ENCODE assay signal across 9 cellular contexts in the genomic region with DNA sequence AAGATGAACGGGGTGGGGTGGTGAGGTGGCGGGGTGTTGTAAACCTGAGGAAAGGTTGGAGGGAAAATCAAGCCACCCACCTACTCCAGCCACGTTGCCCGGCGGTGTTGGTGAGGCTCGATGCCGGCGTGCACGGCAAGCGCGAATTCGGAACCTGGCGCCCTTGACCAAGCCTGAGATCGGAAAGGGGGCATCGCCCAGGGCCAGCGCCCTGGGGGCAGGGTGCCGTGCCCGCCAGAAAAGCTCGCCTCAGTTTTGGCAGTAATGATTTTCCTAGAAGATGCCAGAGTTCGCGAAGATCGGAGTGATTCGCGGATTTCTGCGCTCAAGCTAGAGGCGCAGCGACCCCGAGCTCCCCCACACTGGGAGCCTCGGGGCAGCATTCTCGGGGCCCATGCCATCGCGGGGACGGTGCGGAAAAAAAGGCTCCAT. TPM values are rescaled to one million over a fixed set of nuclear protein-coding genes. Genes with fewer than 3 reads are reported as not detected.
DNase-seq lines count a peak whose midpoint lies in the region; ATAC-seq, FAIRE-seq and TF ChIP-seq lines count a peak whose summit lies in the region.
"Had no signal": no experiment of that assay in that cellular context is flagged by ENCODE, and none has a peak within 500 bp of the region (broad histone marks: within the 10 kb centered on the region; RNA-seq: fewer than 3 reads in every experiment).

No MANE protein-coding gene starts in this region.

- intact Hi-C loops in heart left ventricle (cut with DNase I) (loop anchor here in 8 of 10 donors (5.0 to 10.0 kb wide), 10 partner anchors 37 to 314 kb away; no protein-coding TSS in a partner anchor), pancreas (cut with DNase I) (loop anchor here in 2 of 3 donors (5.0 to 10.0 kb wide), 2 partner anchors 242 to 244 kb away; no protein-coding TSS in a partner anchor)
- intact Hi-C loops in naive thymus-derived CD4-positive, alpha-beta T cell (cut with micrococcal nuclease): no loop called here

- H3K4me3 Mint-ChIP-seq in T-helper 17 cell: peak overlapping the region; percentile 69
- H3K4me3 Mint-ChIP-seq in naive thymus-derived CD4-positive, alpha-beta T cell: peak overlapping the region in 5 of 10 donors; percentile 3 to 60 (median 18)

- CTCF ChIA-PET in BJ (lab: Yijun Ruan, JAX): interaction anchor here (0.6 to 3.5 kb wide), 7 partner anchors 84 to 244 kb away, joined by 3 to 27 read pairs (median 4); no protein-coding TSS in a partner anchor
- CTCF ChIA-PET in naive thymus-derived CD4-positive, alpha-beta T cell (lab: Charles Lee): no interaction called here

- peaks cover 4 to 51% (median 13%) of the 10 kb centered on the region in 12 donors for H3K4me1 ChIP-seq in heart left ventricle
- H3K4me1 ChIP-seq in pancreas: peaks cover 30 to 51% (median 30%) of the 10 kb centered on the region in 3 donors
- no peaks in the 10 kb centered on the region for H3K4me1 ChIP-seq in naive thymus-derived CD4-positive, alpha-beta T cell (ENCODE audit: control insufficient read depth in 2 of 2, insufficient read depth in 2 of 2, low read length in 2 of 2)

- no peak overlapping the region for H3K27ac Mint-ChIP-seq in T-helper 17 cell
- no peak overlapping the region for H3K27ac Mint-ChIP-seq in naive thymus-derived CD4-positive, alpha-beta T cell

- POLR2A ChIA-PET in BJ (lab: Charles Lee): no interaction called here
- POLR2A ChIA-PET in naive thymus-derived CD4-positive, alpha-beta T cell (lab: Charles Lee): no interaction called here

- H3K27me3 ChIP-seq in BJ (ENCODE audit: control insufficient read depth, insufficient read depth, low read length): no peaks in the 10 kb centered on the region
- peaks cover 0 to 47% (median 0%) of the 10 kb centered on the region in 9 donors for H3K27me3 ChIP-seq in heart left ventricle
- H3K27me3 ChIP-seq in pancreas: no peaks in the 10 kb centered on the region
- peaks cover 0 to 4% of the 10 kb centered on the region in 2 donors for H3K27me3 ChIP-seq in naive thymus-derived CD4-positive, alpha-beta T cell (ENCODE audit: control insufficient read depth in 2 of 2, insufficient read depth in 2 of 2, low read length in 2 of 2)

- peaks cover 81% of the 10 kb centered on the region for H3K27me3 Mint-ChIP-seq in T-helper 17 cell
- H3K27me3 Mint-ChIP-seq in naive thymus-derived CD4-positive, alpha-beta T cell: peaks cover 54 to 78% (median 64%) of the 10 kb centered on the region in 5 donors

- WGBS in heart left ventricle, 4 donors: 1 to 3% (median 1%) methylated on average over 33 to 34 of the region's 34 CpGs
- 0 to 1% methylated on average over 34 of the region's 34 CpGs for WGBS in pancreas, 2 donors

- ATAC-seq in T-helper 17 cell: no peak
- peak in 3 of 4 donors; percentile 0 to 26 (median 15) for ATAC-seq in heart left ventricle
- peak; percentile 19 to 32 (median 24) for ATAC-seq in pancreas
- ATAC-seq in naive thymus-derived CD4-positive, alpha-beta T cell: no peak

- H3K36me3 ChIP-seq in BJ (ENCODE audit: control insufficient read depth, insufficient read depth, low read length) (no peaks in the 10 kb centered on the region), heart left ventricle (no peaks in the 10 kb centered on the region), pancreas (no peaks in the 10 kb centered on the region)
- H3K36me3 ChIP-seq in naive thymus-derived CD4-positive, alpha-beta T cell (ENCODE audit: control insufficient read depth in 2 of 3, insufficient read depth in 3 of 3, low read length in 3 of 3): no peaks in the 10 kb centered on the region

- peaks cover 0 to 2% (median 0%) of the 10 kb centered on the region in 11 donors for H3K9me3 Mint-ChIP-seq in naive thymus-derived CD4-positive, alpha-beta T cell

- TF ChIP-seq POLR2A in heart left ventricle (IDR thresholded peaks at IDR 0.05): no peak

- H3K36me3 Mint-ChIP-seq in T-helper 17 cell (ENCODE audit: low read depth): peaks cover 2% of the 10 kb centered on the region
- H3K36me3 Mint-ChIP-seq in naive thymus-derived CD4-positive, alpha-beta T cell: peaks cover 0 to 3% (median 0%) of the 10 kb centered on the region in 5 donors

- H3K4me3 ChIP-seq in BJ (ENCODE audit: low read depth, low read length): peak overlapping the region; percentile 66
- peak overlapping the region; percentile 65 to 90 (median 76) for H3K4me3 ChIP-seq in heart left ventricle
- peak overlapping the region; percentile 68 to 87 (median 76) for H3K4me3 ChIP-seq in pancreas
- no peak overlapping the region for H3K4me3 ChIP-seq in naive thymus-derived CD4-positive, alpha-beta T cell (ENCODE audit: low read length)

- no peak for DNase-seq in BJ (ENCODE audit: low read depth)
- DNase-seq in T-helper 17 cell: no peak
- DNase-seq in heart left ventricle: peak in 3 of 5 donors; percentile 13 to 61 (median 45)
- DNase-seq in pancreas: peak in 5 of 6 donors; percentile 31 to 68 (median 39)
- DNase-seq in NCI-H748 (lab: John Stamatoyannopoulos, UW; ENCODE audit: unreplicated experiment): no peak
- DNase-seq in naive thymus-derived CD4-positive, alpha-beta T cell: no peak
- DNase-seq in NCI-H524 treated with DMSO at 0.1 percent for 48 hours (lab: John Stamatoyannopoulos, UW): no peak
- no peak for DNase-seq in NCI-H1930 (lab: John Stamatoyannopoulos, UW)
- DNase-seq: GDM1 had no signal

- H3K9me3 ChIP-seq in T-helper 17 cell (ENCODE audit: control insufficient read depth, low read length, poor library complexity, severe bottlenecking) (no peaks in the 10 kb centered on the region), heart left ventricle (no peaks in the 10 kb centered on the region), pancreas (no peaks in the 10 kb centered on the region)
- H3K9me3 ChIP-seq in naive thymus-derived CD4-positive, alpha-beta T cell (ENCODE audit: control insufficient read depth in 2 of 3, low read length in 3 of 3): no peaks in the 10 kb centered on the region

- TF ChIP-seq CTCF in BJ (IDR thresholded peaks at IDR 0.05; ENCODE audit: insufficient read depth, low read depth, low read length) (no peak), heart left ventricle (IDR thresholded peaks at IDR 0.05) (no peak), pancreas (IDR thresholded peaks at IDR 0.05) (no peak)

- peaks cover 7% of the 10 kb centered on the region for H3K4me1 Mint-ChIP-seq in T-helper 17 cell
- peaks cover 0 to 16% (median 10%) of the 10 kb centered on the region in 7 donors for H3K4me1 Mint-ChIP-seq in naive thymus-derived CD4-positive, alpha-beta T cell

- peak overlapping the region; percentile 56 to 93 (median 85) for H3K27ac ChIP-seq in heart left ventricle
- peak overlapping the region; percentile 83 to 92 (median 86) for H3K27ac ChIP-seq in pancreas
- H3K27ac ChIP-seq in naive thymus-derived CD4-positive, alpha-beta T cell (ENCODE audit: low read depth, low read length): no peak overlapping the region

- no peak for FAIRE-seq in pancreas (lab: Jason Lieb, UNC)

RNA-seq across cellular contexts. Expression of gene STXBP6, which starts 0.8 kb away (rescaled TPM):
- polyA plus RNA-seq in BJ (2011; rRNA removed) (12.1 and 16.8 TPM in 2 replicates), heart left ventricle (10 to 100 TPM; 23.7 to 57.3 TPM), pancreas (10 to 100 TPM in 1 of 2 donors, 1 to 10 TPM in 1; 9.9 to 14.1 TPM)
- polyA minus RNA-seq in BJ (2011; rRNA and poly(A)+ RNA removed): 4.0 and 7.5 TPM in 2 replicates
- total RNA-seq in T-helper 17 cell (not detected), heart left ventricle (10 to 100 TPM; 12.5 to 30.9 (median 22.5) TPM), pancreas (10 to 100 TPM; 20.7 to 28.5 (median 25.0) TPM)
- not detected for total RNA-seq in naive thymus-derived CD4-positive, alpha-beta T cell
- not detected for polyA plus RNA-seq in naive thymus-derived CD4-positive, alpha-beta T cell

Comparison
In these comparisons a context has a peak if more than half of its experiments do, and no peak if none do; other contexts are left out.
1. DNase-seq: peak in heart left ventricle (3 of 5) and pancreas (5 of 6); none in BJ (single experiment), T-helper 17 cell (0 of 3), NCI-H748 (single experiment), naive thymus-derived CD4-positive, alpha-beta T cell (0 of 9), NCI-H524 treated with DMSO at 0.1 percent for 48 hours (single experiment) and NCI-H1930 (0 of 2).
2. ATAC-seq: peak in heart left ventricle (3 of 4) and pancreas (4 of 4); none in T-helper 17 cell (single experiment) and naive thymus-derived CD4-positive, alpha-beta T cell (single experiment).
3. RNA of gene STXBP6, which starts 0.8 kb away (total RNA-seq): 20.7 to 28.5 TPM in pancreas and 12.5 to 30.9 TPM in heart left ventricle; not detected in T-helper 17 cell and not detected in naive thymus-derived CD4-positive, alpha-beta T cell; every median in the first group is over 10 times any median in the second.
4. intact Hi-C loops: an anchor here in heart left ventricle (5.0 to 10.0 kb wide) and pancreas (5.0 to 10.0 kb wide); none called in naive thymus-derived CD4-positive, alpha-beta T cell.